In the genomic region with DNA sequence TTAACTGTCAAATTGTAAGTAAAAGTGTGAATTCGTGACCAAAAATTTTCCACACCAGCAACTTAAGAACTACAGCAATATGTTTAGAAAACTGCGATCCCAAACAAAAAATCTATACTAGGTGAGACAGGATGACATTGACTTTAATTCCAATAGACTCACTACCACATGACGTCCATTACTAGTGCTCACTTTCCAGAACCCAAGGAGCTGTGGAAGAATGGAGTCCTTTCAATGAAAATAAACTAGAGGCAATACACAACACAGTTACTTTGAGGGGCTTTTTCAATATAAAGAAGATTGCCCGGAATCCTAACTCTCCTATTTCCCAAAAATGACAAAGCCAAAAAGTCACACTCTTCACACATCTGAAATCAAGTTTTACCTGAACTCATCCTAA, we compare ENCODE assay signal across 8 cellular contexts. TPM values are rescaled to one million over a fixed set of nuclear protein-coding genes. Genes with fewer than 3 reads are reported as not detected.
DNase-seq lines count a peak whose midpoint lies in the region; ATAC-seq and TF ChIP-seq lines count a peak whose summit lies in the region.
"Had no signal": no experiment of that assay in that cellular context is flagged by ENCODE, and none has a peak within 500 bp of the region (broad histone marks: within the 10 kb centered on the region; RNA-seq: fewer than 3 reads in every experiment).

No MANE protein-coding gene starts in this region.

- WGBS in spleen, 5 donors: 75 to 88% (median 82%) methylated on average over 4 of the region's 4 CpGs

- peaks cover 6% of the 10 kb centered on the region for H3K4me1 Mint-ChIP-seq in activated T-helper 17 cell treated with anti-CD3 and anti-CD28 coated beads, Interleukin-2, amount 50 U/mL, for 72 hours

- H3K27me3 ChIP-seq in iPS-20b (ENCODE audit: insufficient read depth, low read length) (peaks cover 63% of the 10 kb centered on the region), spleen (replicated peaks in 1 of 7) (peaks cover 0 to 71% (median 4%) of the 10 kb centered on the region in 7 donors)

- H3K27me3 Mint-ChIP-seq in activated T-helper 17 cell treated with anti-CD3 and anti-CD28 coated beads, Interleukin-2, amount 50 U/mL, for 72 hours: peaks cover 42% of the 10 kb centered on the region

- intact Hi-C loops in spleen (cut with DNase I; ENCODE audit: low total_unique reads): no loop called here

- ATAC-seq in activated T-helper 17 cell treated with anti-CD3 and anti-CD28 coated beads, Interleukin-2, amount 50 U/mL, for 72 hours (replicated peaks): no peak
- ATAC-seq in HG03135 (IDR thresholded peaks at IDR 0.05; ENCODE audit: unreplicated experiment): no peak

- H3K36me3 Mint-ChIP-seq in activated T-helper 17 cell treated with anti-CD3 and anti-CD28 coated beads, Interleukin-2, amount 50 U/mL, for 72 hours (ENCODE audit: low read depth): no peaks in the 10 kb centered on the region

- TF ChIP-seq CTCF in HFF-Myc (IDR thresholded peaks at IDR 0.05; ENCODE audit: low read depth, low read length, missing control alignments) (no peak), spleen (IDR thresholded peaks at IDR 0.05 in 8 of 11, conservative IDR thresholded peaks at IDR 0.05 in 3 of 11) (no peak)

- no peak overlapping the region for H3K27ac Mint-ChIP-seq in activated T-helper 17 cell treated with anti-CD3 and anti-CD28 coated beads, Interleukin-2, amount 50 U/mL, for 72 hours

- peak overlapping the region; percentile 71 for H3K4me3 ChIP-seq in HFF-Myc (replicated peaks; ENCODE audit: low read depth, low read length)
- H3K4me3 ChIP-seq in iPS-20b (ENCODE audit: low read length): peak overlapping the region; percentile 72
- peak overlapping the region; percentile 52 to 81 (median 63) for H3K4me3 ChIP-seq in spleen

- H3K27ac ChIP-seq in iPS-20b (ENCODE audit: low read length): no peak overlapping the region
- H3K27ac ChIP-seq in spleen: peak overlapping the region in 4 of 8 donors; percentile 13 to 84 (median 78)

- H3K9me3 ChIP-seq in iPS-20b (ENCODE audit: insufficient read depth, low read depth, low read length): no peaks in the 10 kb centered on the region
- no peaks in the 10 kb centered on the region for H3K9me3 ChIP-seq in spleen

- H3K9me3 Mint-ChIP-seq in activated T-helper 17 cell treated with anti-CD3 and anti-CD28 coated beads, Interleukin-2, amount 50 U/mL, for 72 hours: no peaks in the 10 kb centered on the region

- peak overlapping the region; percentile 87 for H3K4me3 Mint-ChIP-seq in activated T-helper 17 cell treated with anti-CD3 and anti-CD28 coated beads, Interleukin-2, amount 50 U/mL, for 72 hours

- H3K4me1 ChIP-seq in iPS-20b (ENCODE audit: insufficient read depth, low read length) (no peaks in the 10 kb centered on the region; the same call in 1 of the 2 replicates), spleen (peaks cover 0 to 26% (median 20%) of the 10 kb centered on the region in 6 donors)

- peak overlapping the region; percentile 57; the same call in 1 of the 2 replicates for H3K9ac ChIP-seq in iPS-20b (ENCODE audit: low read depth, low read length)

- no peak for DNase-seq in HFF-Myc (ENCODE audit: extremely low read depth, low read depth)
- DNase-seq in spleen: no peak
- no peak for DNase-seq in NCI-H2196 treated with DMSO at 0.1 percent for 48 hours (lab: John Stamatoyannopoulos, UW; ENCODE audit: unreplicated experiment)
- DNase-seq in stimulated activated CD4-positive, alpha-beta T cell treated with anti-CD3 and anti-CD28 coated beads, Interleukin-12 subunit alpha, Interleukin-12 subunit beta, amount 100 ng/mL, for 4 hours: no peak
- DNase-seq: NCI-H524 treated with DMSO at 0.1 percent for 48 hours had no signal

- H3K36me3 ChIP-seq in iPS-20b (ENCODE audit: insufficient read depth, low read depth, low read length) (no peaks in the 10 kb centered on the region), spleen (no peaks in the 10 kb centered on the region)

- no peak for TF ChIP-seq POLR2A in spleen (IDR thresholded peaks at IDR 0.05)

RNA-seq across cellular contexts. Expression of gene EPS8, which starts 1.4 kb away (rescaled TPM):
- total RNA-seq in activated T-helper 17 cell treated with anti-CD3 and anti-CD28 coated beads, Interleukin-2, amount 50 U/mL, for 72 hours: 1 to 10 TPM; 1.4 to 1.7 TPM
- 10 to 100 TPM; 14.2 to 90.5 (median 47.5) TPM for total RNA-seq in spleen
- 1 to 10 TPM; 4.6 to 6.9 (median 5.5) TPM for polyA plus RNA-seq in spleen

Comparison
In these comparisons a context has a peak if more than half of its experiments do, and no peak if none do; other contexts are left out.
1. RNA of gene EPS8, which starts 1.4 kb away (total RNA-seq): 14.2 to 90.5 TPM in spleen; 1.4 to 1.7 TPM in activated T-helper 17 cell treated with anti-CD3 and anti-CD28 coated beads, Interleukin-2, amount 50 U/mL, for 72 hours; every median in the first group is over 4 times any median in the second.
2. Peak in every context shown above with its lines, with median percentiles within 50 percentile points of each other: H3K4me3 ChIP-seq.